ENCODE assay signal across 8 cellular contexts in genomic region chr15:51970981-51971352, GRCh38. TPM values are rescaled to one million over a fixed set of nuclear protein-coding genes. Genes with fewer than 3 reads are reported as not detected.
DNase-seq lines count a peak whose midpoint lies in the region; ATAC-seq lines count a peak whose summit lies in the region.

No MANE protein-coding gene starts in this region.

- DNase-seq in immature natural killer cell (no peak), HCEC 1CT (no peak), DMS53 treated with DMSO at 0.1 percent for 48 hours (lab: John Stamatoyannopoulos, UW; ENCODE audit: unreplicated experiment) (no peak), cortex of kidney (lab: John Stamatoyannopoulos, UW) (no peak)

- H3K4me3 Mint-ChIP-seq in activated T-helper 17 cell treated with anti-CD3 and anti-CD28 coated beads, Interleukin-2, amount 50 U/mL, for 72 hours, result peak overlapping the region; percentile 100
- H3K4me3 Mint-ChIP-seq in immature natural killer cell, result peak overlapping the region; percentile 96 to 99 (median 98)

- H3K27me3 Mint-ChIP-seq in activated T-helper 17 cell treated with anti-CD3 and anti-CD28 coated beads, Interleukin-2, amount 50 U/mL, for 72 hours, result no peaks in the 10 kb centered on the region
- H3K27me3 Mint-ChIP-seq in immature natural killer cell (ENCODE audit: low read depth in 3 of 3), result peaks cover 9 to 13% (median 11%) of the 10 kb centered on the region in 3 donors

- ATAC-seq in GM18907 (IDR thresholded peaks at IDR 0.05; ENCODE audit: unreplicated experiment), result peak; percentile 22
- peak; percentile 16 for ATAC-seq in HG02981 (IDR thresholded peaks at IDR 0.05; ENCODE audit: unreplicated experiment)
- ATAC-seq in activated T-helper 17 cell treated with anti-CD3 and anti-CD28 coated beads, Interleukin-2, amount 50 U/mL, for 72 hours (replicated peaks), result peak; percentile 4

- peaks cover 4% of the 10 kb centered on the region for H3K9me3 Mint-ChIP-seq in activated T-helper 17 cell treated with anti-CD3 and anti-CD28 coated beads, Interleukin-2, amount 50 U/mL, for 72 hours
- H3K9me3 Mint-ChIP-seq in immature natural killer cell, result peaks cover 7 to 12% (median 10%) of the 10 kb centered on the region in 6 donors

- peak overlapping the region; percentile 80 for H3K27ac ChIP-seq in temporal lobe (ENCODE audit: low read depth, low read length)

- peaks cover 29% of the 10 kb centered on the region for H3K36me3 Mint-ChIP-seq in activated T-helper 17 cell treated with anti-CD3 and anti-CD28 coated beads, Interleukin-2, amount 50 U/mL, for 72 hours (ENCODE audit: low read depth)
- peaks cover 13 to 14% (median 13%) of the 10 kb centered on the region in 3 donors for H3K36me3 Mint-ChIP-seq in immature natural killer cell

- H3K27ac Mint-ChIP-seq in activated T-helper 17 cell treated with anti-CD3 and anti-CD28 coated beads, Interleukin-2, amount 50 U/mL, for 72 hours, result peak overlapping the region; percentile 99
- H3K27ac Mint-ChIP-seq in immature natural killer cell, result peak overlapping the region; percentile 94 to 99 (median 96)

- H3K4me1 Mint-ChIP-seq in activated T-helper 17 cell treated with anti-CD3 and anti-CD28 coated beads, Interleukin-2, amount 50 U/mL, for 72 hours, result peaks cover 20% of the 10 kb centered on the region
- H3K4me1 Mint-ChIP-seq in immature natural killer cell, result peaks cover 36 to 45% of the 10 kb centered on the region in 2 donors

RNA-seq across cellular contexts. Expression of gene LEO1, which starts 0.6 kb away (rescaled TPM):
- 10 to 100 TPM; 22.7 to 31.7 TPM for total RNA-seq in activated T-helper 17 cell treated with anti-CD3 and anti-CD28 coated beads, Interleukin-2, amount 50 U/mL, for 72 hours
- 10 to 100 TPM; 10.4 to 30.0 (median 16.2) TPM for polyA plus RNA-seq in immature natural killer cell
- total RNA-seq in temporal lobe, result 32.9 TPM

RNA-seq across cellular contexts. Expression of gene MAPK6, which starts 48.1 kb away (rescaled TPM):
- total RNA-seq in activated T-helper 17 cell treated with anti-CD3 and anti-CD28 coated beads, Interleukin-2, amount 50 U/mL, for 72 hours, result 10 to 100 TPM; 36.5 to 62.3 TPM
- 1 to 10 TPM; 2.4 to 5.1 (median 4.9) TPM for polyA plus RNA-seq in immature natural killer cell
- 64.2 TPM for total RNA-seq in temporal lobe
